Comparison of ENCODE assay signal across 32 cellular contexts in genomic region chr11:10438451-10438850, GRCh38.
"Had no signal": no experiment of that assay in that cellular context is flagged by ENCODE, and none has a peak within 500 bp of the region (broad histone marks: within the 10 kb centered on the region; RNA-seq: fewer than 3 reads in every experiment).

No MANE protein-coding gene starts in this region.

- H2AFZ ChIP-seq: neural progenitor cell had no signal

- H3K27ac ChIP-seq: adrenal gland, breast epithelium, colonic mucosa, heart left ventricle, lower lobe of right lung, neural progenitor cell, right atrium auricular region, spleen, suprapubic skin, tibial artery, upper lobe of right lung had no signal

- H3K27ac Mint-ChIP-seq: activated CD4-positive, alpha-beta memory T cell treated with anti-CD3 and anti-CD28 coated beads, Interleukin-2, amount 10 ng/mL, durations not matched to agents 7 days and 5 days; activated CD4-positive, alpha-beta T cell treated with anti-CD3 and anti-CD28 coated beads, Interleukin-2, amount 10 ng/mL, durations not matched to agents 7 days and 5 days; activated naive CD8-positive, alpha-beta T cell; activated T-helper 2 cell treated with anti-CD3 and anti-CD28 coated beads, Interferon-gamma antibody, Interleukin-2, Interleukin-4, amounts not matched to agents 10 μg/mL and 5 μg/mL and 100 μg/mL, durations not matched to agents 14 hours and 24 hours and 36 hours; immature natural killer cell; natural killer cell; neural progenitor cell; T-helper 1 cell treated with Interleukin-12 subunit alpha and Interleukin-12 subunit beta and Interleukin-4 antibody, amounts not matched to agents 30 μg/mL and 1 μg/mL, for 36 hours had no signal

- H3K4me3 ChIP-seq: adrenal gland, breast epithelium, colonic mucosa, heart left ventricle, lower lobe of right lung, neural progenitor cell, right atrium auricular region, spleen, suprapubic skin, tibial artery, upper lobe of right lung had no signal

- H3K36me3 ChIP-seq: adrenal gland, breast epithelium, colonic mucosa, heart left ventricle, lower lobe of right lung, neural progenitor cell, right atrium auricular region, spleen, suprapubic skin, tibial artery, upper lobe of right lung had no signal

- H3K4me2 ChIP-seq: neural progenitor cell had no signal

- H3K9me3 ChIP-seq: adrenal gland, breast epithelium, colonic mucosa, lower lobe of right lung, right atrium auricular region, spleen, suprapubic skin, tibial artery, upper lobe of right lung had no signal

- H3K27me3 ChIP-seq: adrenal gland, breast epithelium, colonic mucosa, heart left ventricle, neural progenitor cell, right atrium auricular region, spleen, suprapubic skin, tibial artery, upper lobe of right lung had no signal

- H3K36me3 Mint-ChIP-seq: activated naive CD8-positive, alpha-beta T cell; immature natural killer cell; natural killer cell; neural progenitor cell had no signal

- FAIRE-seq: TTC549 had no signal

- H3K9me3 Mint-ChIP-seq: activated CD4-positive, alpha-beta memory T cell treated with anti-CD3 and anti-CD28 coated beads, Interleukin-2, amount 10 ng/mL, durations not matched to agents 7 days and 5 days; activated CD4-positive, alpha-beta T cell treated with anti-CD3 and anti-CD28 coated beads, Interleukin-2, amount 10 ng/mL, durations not matched to agents 7 days and 5 days; activated T-cell treated with anti-CD3 and anti-CD28 coated beads, Interleukin-2, amount 50 U/mL, for 4 hours; activated T-helper 2 cell treated with anti-CD3 and anti-CD28 coated beads, Interferon-gamma antibody, Interleukin-2, Interleukin-4, amounts not matched to agents 10 μg/mL and 5 μg/mL and 100 μg/mL, durations not matched to agents 14 hours and 24 hours and 36 hours; central memory CD8-positive, alpha-beta T cell; immature natural killer cell; natural killer cell; neural progenitor cell; T-helper 1 cell treated with Interleukin-12 subunit alpha and Interleukin-12 subunit beta and Interleukin-4 antibody, amounts not matched to agents 30 μg/mL and 1 μg/mL, for 36 hours had no signal

- ATAC-seq: activated T-cell treated with anti-CD3 and anti-CD28 coated beads, Interleukin-2, amount 50 U/mL, for 4 hours; heart left ventricle; left lobe of liver; lower lobe of right lung; natural killer cell; upper lobe of right lung had no signal

- H3K4me1 ChIP-seq: adrenal gland, breast epithelium, colonic mucosa, lower lobe of right lung, neural progenitor cell, right atrium auricular region, suprapubic skin, upper lobe of right lung had no signal

- H3K27me3 Mint-ChIP-seq: activated naive CD8-positive, alpha-beta T cell; central memory CD8-positive, alpha-beta T cell had no signal

- H3K4me3 Mint-ChIP-seq: activated CD4-positive, alpha-beta memory T cell treated with anti-CD3 and anti-CD28 coated beads, Interleukin-2, amount 10 ng/mL, durations not matched to agents 7 days and 5 days; activated CD4-positive, alpha-beta T cell treated with anti-CD3 and anti-CD28 coated beads, Interleukin-2, amount 10 ng/mL, durations not matched to agents 7 days and 5 days; activated naive CD8-positive, alpha-beta T cell; activated T-cell treated with anti-CD3 and anti-CD28 coated beads, Interleukin-2, amount 50 U/mL, for 4 hours; central memory CD8-positive, alpha-beta T cell; immature natural killer cell; natural killer cell; neural progenitor cell; T-helper 1 cell treated with Interleukin-12 subunit alpha and Interleukin-12 subunit beta and Interleukin-4 antibody, amounts not matched to agents 30 μg/mL and 1 μg/mL, for 36 hours had no signal

- H3K9ac ChIP-seq: neural progenitor cell had no signal

- DNase-seq: activated CD4-positive, alpha-beta memory T cell treated with anti-CD3 and anti-CD28 coated beads, Interleukin-2, amount 10 ng/mL, durations not matched to agents 7 days and 5 days; activated CD4-positive, alpha-beta T cell treated with anti-CD3 and anti-CD28 coated beads, Interleukin-2, amount 10 ng/mL, durations not matched to agents 7 days and 5 days; activated CD4-positive, CD25-positive, alpha-beta regulatory T cell treated with anti-CD3 and anti-CD28 coated beads, Interleukin-2, amount 50 U/mL, for 72 hours; activated CD8-positive, alpha-beta memory T cell treated with anti-CD3 and anti-CD28 coated beads, Interleukin-2, amount 50 U/mL, for 48 hours; activated T-cell treated with anti-CD3 and anti-CD28 coated beads, Interleukin-2, amount 50 U/mL, for 4 hours; adrenal gland; aorta; colonic mucosa; effector memory CD4-positive, alpha-beta T cell; heart left ventricle; hypothalamus; immature natural killer cell; kidney glomerular epithelial cell; lower lobe of right lung; mesenchymal stem cell; natural killer cell; occipital lobe; spleen; stimulated activated naive CD4-positive, alpha-beta T cell; T-helper 9 cell; tibial artery; upper lobe of right lung had no signal
